ENCODE assay signal across 16 cellular contexts in the genomic region with DNA sequence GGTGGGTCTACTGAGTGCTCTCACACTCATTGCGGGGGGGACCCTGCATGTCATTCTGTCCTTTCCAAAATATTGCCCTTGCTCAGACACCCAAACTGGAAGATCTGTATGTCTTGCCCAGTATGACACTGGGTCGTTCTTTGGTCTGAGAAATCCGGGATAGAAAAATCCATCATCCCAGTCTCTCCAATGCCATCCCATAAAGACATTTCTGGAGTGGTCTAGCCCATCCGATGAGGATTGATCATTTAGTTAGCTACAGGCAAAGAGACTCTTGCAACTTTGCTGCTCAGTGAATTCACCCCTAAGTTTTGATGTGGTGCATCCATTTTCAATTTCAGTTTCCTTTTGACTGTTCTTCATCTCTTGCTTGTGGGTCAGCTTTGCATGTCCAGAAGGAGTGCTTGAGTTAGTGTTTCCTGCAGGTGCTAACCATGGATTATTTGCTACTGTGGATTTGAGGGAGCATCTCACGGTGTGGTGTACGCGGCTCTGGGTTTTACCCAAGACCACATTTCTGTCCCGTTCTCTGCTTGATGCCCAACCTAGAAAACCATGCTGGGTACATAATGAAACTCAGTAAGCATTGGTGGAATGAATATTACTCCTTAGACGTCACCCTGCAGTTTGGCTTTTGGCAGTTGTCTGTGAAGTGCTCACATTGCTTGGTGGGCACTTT.
A peak's percentile ranks its signal among the peaks of the same experiment; 100 is the strongest.
DNase-seq lines count a peak whose midpoint lies in the region; ATAC-seq and TF ChIP-seq lines count a peak whose summit lies in the region.
"Had no signal": no experiment of that assay in that cellular context is flagged by ENCODE, and none has a peak within 500 bp of the region (broad histone marks: within the 10 kb centered on the region; RNA-seq: fewer than 3 reads in every experiment).

No MANE protein-coding gene starts in this region.

- H3K9me3 Mint-ChIP-seq in activated CD4-positive, alpha-beta T cell treated with anti-CD3 and anti-CD28 coated beads, Interleukin-2, amount 10 ng/mL, durations not matched to agents 24 days and 14 days: no peaks in the 10 kb centered on the region
- H3K9me3 Mint-ChIP-seq in activated CD8-positive, alpha-beta T cell treated with anti-CD3 and anti-CD28 coated beads, Interleukin-2, amount 10 ng/mL, durations not matched to agents 7 days and 5 days (ENCODE audit: insufficient read depth): no peaks in the 10 kb centered on the region
- H3K9me3 Mint-ChIP-seq in CD8-positive, alpha-beta memory T cell: peaks cover 0 to 2% (median 0%) of the 10 kb centered on the region in 5 donors

- H3K27ac ChIP-seq in gastrocnemius medialis (no peak overlapping the region), SK-N-SH (ENCODE audit: low read depth in 2 of 2, low read length in 1 of 2) (no peak overlapping the region)
- H3K27ac ChIP-seq in CD8-positive, alpha-beta memory T cell (ENCODE audit: low read depth, low read length): no peak overlapping the region
- H3K27ac ChIP-seq: SJSA1 had no signal

- no peak for TF ChIP-seq EP300 in SK-N-SH (IDR thresholded peaks at IDR 0.05; ENCODE audit: borderline replicate concordance in 1 of 2, low read depth in 1 of 2, low read length in 1 of 2)

- peak; percentile 67 for DNase-seq in activated CD4-positive, alpha-beta T cell treated with anti-CD3 and anti-CD28 coated beads, Interleukin-2, amount 10 ng/mL, durations not matched to agents 24 days and 14 days
- DNase-seq in activated CD4-positive, alpha-beta T cell treated with anti-CD3 and anti-CD28 coated beads, Interleukin-2, amount 50 U/mL, for 1 hour: no peak
- no peak for DNase-seq in activated CD8-positive, alpha-beta T cell treated with anti-CD3 and anti-CD28 coated beads, Interleukin-2, amount 10 ng/mL, durations not matched to agents 7 days and 5 days
- DNase-seq in gastrocnemius medialis (no peak), SK-N-SH (no peak)
- no peak for DNase-seq in CD8-positive, alpha-beta memory T cell
- DNase-seq: 8988T; activated CD8-positive, alpha-beta memory T cell treated with anti-CD3 and anti-CD28 coated beads for 24 hours; DMS153; islet precursor cell; naive thymus-derived CD8-positive, alpha-beta T cell; NCI-H345 had no signal

- H4K20me1 ChIP-seq in SK-N-SH (ENCODE audit: insufficient read depth): no peaks in the 10 kb centered on the region

- H3K9me3 ChIP-seq in gastrocnemius medialis (no peaks in the 10 kb centered on the region), SK-N-SH (no peaks in the 10 kb centered on the region)
- no peaks in the 10 kb centered on the region for H3K9me3 ChIP-seq in CD8-positive, alpha-beta memory T cell (ENCODE audit: low read length)

- H3K9ac ChIP-seq in SK-N-SH: no peak overlapping the region

- no peak for TF ChIP-seq CTCF in gastrocnemius medialis (IDR thresholded peaks at IDR 0.05 in 4 of 5, conservative IDR thresholded peaks at IDR 0.05 in 1 of 5)
- TF ChIP-seq CTCF in SK-N-SH (IDR thresholded peaks at IDR 0.05): no peak

- peak; percentile 91 for ATAC-seq in GM21447 (IDR thresholded peaks at IDR 0.05; ENCODE audit: unreplicated experiment)
- peak; percentile 84 for ATAC-seq in HG03066 (IDR thresholded peaks at IDR 0.05; ENCODE audit: low read depth, unreplicated experiment)
- ATAC-seq in activated CD8-positive, alpha-beta T cell treated with anti-CD3 and anti-CD28 coated beads, Interleukin-2, amount 10 ng/mL, durations not matched to agents 7 days and 5 days: peak; percentile 58
- no peak for ATAC-seq in gastrocnemius medialis
- ATAC-seq: esophagus mucosa; naive thymus-derived CD8-positive, alpha-beta T cell had no signal

- H3K4me1 ChIP-seq in gastrocnemius medialis (peaks cover 16 to 18% of the 10 kb centered on the region in 2 donors), SK-N-SH (ENCODE audit: control insufficient read depth in 1 of 2, insufficient read depth in 2 of 2, low read depth in 1 of 2, low read length in 1 of 2) (no peaks in the 10 kb centered on the region)
- H3K4me1 ChIP-seq in CD8-positive, alpha-beta memory T cell (ENCODE audit: insufficient read depth, low read length): no peaks in the 10 kb centered on the region
- H3K4me1 ChIP-seq: SJSA1 had no signal

- no peaks in the 10 kb centered on the region for H3K79me2 ChIP-seq in SK-N-SH (ENCODE audit: insufficient read depth)

- CTCF ChIA-PET in activated CD8-positive, alpha-beta T cell treated with anti-CD3 and anti-CD28 coated beads, Interleukin-2, amount 10 ng/mL, durations not matched to agents 7 days and 5 days (lab: Charles Lee): no interaction called here
- CTCF ChIA-PET in SK-N-SH (lab: Yijun Ruan, JAX): interaction anchor here (0.9 to 1.1 kb wide), 2 partner anchors 169 to 1596 kb away, joined by 3 read pairs; no protein-coding TSS in a partner anchor
- CTCF ChIA-PET in CD8-positive, alpha-beta memory T cell (lab: Charles Lee): no interaction called here

- no peak overlapping the region for H3K27ac Mint-ChIP-seq in activated CD4-positive, alpha-beta T cell treated with anti-CD3 and anti-CD28 coated beads, Interleukin-2, amount 10 ng/mL, durations not matched to agents 24 days and 14 days
- no peak overlapping the region for H3K27ac Mint-ChIP-seq in activated CD8-positive, alpha-beta T cell treated with anti-CD3 and anti-CD28 coated beads, Interleukin-2, amount 10 ng/mL, durations not matched to agents 7 days and 5 days
- H3K27ac Mint-ChIP-seq in CD8-positive, alpha-beta memory T cell: no peak overlapping the region
- H3K27ac Mint-ChIP-seq: naive thymus-derived CD8-positive, alpha-beta T cell had no signal

- H3K9me2 ChIP-seq in SK-N-SH: no peaks in the 10 kb centered on the region

- no peak overlapping the region for H3K4me3 ChIP-seq in gastrocnemius medialis
- H3K4me3 ChIP-seq in SK-N-SH (ENCODE audit: low read depth in 2 of 2, low read length in 1 of 2): no peak overlapping the region
- H3K4me3 ChIP-seq in CD8-positive, alpha-beta memory T cell (ENCODE audit: low read length): no peak overlapping the region
- H3K4me3 ChIP-seq: SJSA1 had no signal

- in situ Hi-C loops in gastrocnemius medialis (cut with MboI; ENCODE audit: low sequenced_read_pairs in 4 of 4): no loop called here

- no peak overlapping the region for H2AFZ ChIP-seq in SK-N-SH (ENCODE audit: low read depth)

- POLR2A ChIA-PET in activated CD8-positive, alpha-beta T cell treated with anti-CD3 and anti-CD28 coated beads, Interleukin-2, amount 10 ng/mL, durations not matched to agents 7 days and 5 days (lab: Charles Lee): no interaction called here
- POLR2A ChIA-PET in SK-N-SH (lab: Yijun Ruan, JAX): no interaction called here
- POLR2A ChIA-PET in CD8-positive, alpha-beta memory T cell (lab: Charles Lee): no interaction called here

- H3K4me1 Mint-ChIP-seq in activated CD4-positive, alpha-beta T cell treated with anti-CD3 and anti-CD28 coated beads, Interleukin-2, amount 10 ng/mL, durations not matched to agents 24 days and 14 days: peaks cover 13% of the 10 kb centered on the region
- peaks cover 18% of the 10 kb centered on the region for H3K4me1 Mint-ChIP-seq in activated CD8-positive, alpha-beta T cell treated with anti-CD3 and anti-CD28 coated beads, Interleukin-2, amount 10 ng/mL, durations not matched to agents 7 days and 5 days (ENCODE audit: low read depth)
- H3K4me1 Mint-ChIP-seq in CD8-positive, alpha-beta memory T cell: peaks cover 0 to 10% (median 9%) of the 10 kb centered on the region in 3 donors
- H3K4me1 Mint-ChIP-seq: naive thymus-derived CD8-positive, alpha-beta T cell had no signal

- intact Hi-C loops in activated CD4-positive, alpha-beta T cell treated with anti-CD3 and anti-CD28 coated beads, Interleukin-2, amount 10 ng/mL, durations not matched to agents 24 days and 14 days (cut with micrococcal nuclease): no loop called here
- intact Hi-C loops in gastrocnemius medialis (cut with DNase I; ENCODE audit: low total_unique reads): no loop called here

- TF ChIP-seq RAD21 in SK-N-SH (IDR thresholded peaks at IDR 0.05; ENCODE audit: low read length): no peak

- H3K27me3 Mint-ChIP-seq in activated CD4-positive, alpha-beta T cell treated with anti-CD3 and anti-CD28 coated beads, Interleukin-2, amount 10 ng/mL, durations not matched to agents 24 days and 14 days: peaks cover 15% of the 10 kb centered on the region
- no peaks in the 10 kb centered on the region for H3K27me3 Mint-ChIP-seq in activated CD8-positive, alpha-beta T cell treated with anti-CD3 and anti-CD28 coated beads, Interleukin-2, amount 10 ng/mL, durations not matched to agents 7 days and 5 days (ENCODE audit: low read depth)
- H3K27me3 Mint-ChIP-seq in CD8-positive, alpha-beta memory T cell: peaks cover 12 to 17% of the 10 kb centered on the region in 2 donors

- no peaks in the 10 kb centered on the region for H3K27me3 ChIP-seq in gastrocnemius medialis
- H3K27me3 ChIP-seq in SK-N-SH (ENCODE audit: insufficient read depth): no peaks in the 10 kb centered on the region
- H3K27me3 ChIP-seq in CD8-positive, alpha-beta memory T cell (ENCODE audit: insufficient read depth, low read length, poor library complexity, severe bottlenecking): no peaks in the 10 kb centered on the region
- H3K27me3 ChIP-seq: SJSA1 had no signal

- no peak overlapping the region for H3K4me2 ChIP-seq in SK-N-SH

- H3K4me3 Mint-ChIP-seq in activated CD4-positive, alpha-beta T cell treated with anti-CD3 and anti-CD28 coated beads, Interleukin-2, amount 10 ng/mL, durations not matched to agents 24 days and 14 days: peak overlapping the region; percentile 29
- H3K4me3 Mint-ChIP-seq in activated CD8-positive, alpha-beta T cell treated with anti-CD3 and anti-CD28 coated beads, Interleukin-2, amount 10 ng/mL, durations not matched to agents 7 days and 5 days: no peak overlapping the region
- H3K4me3 Mint-ChIP-seq in CD8-positive, alpha-beta memory T cell: peak overlapping the region in 2 of 7 donors; percentile 4 to 49
- H3K4me3 Mint-ChIP-seq: naive thymus-derived CD8-positive, alpha-beta T cell had no signal

- no peaks in the 10 kb centered on the region for H3K36me3 ChIP-seq in gastrocnemius medialis
- H3K36me3 ChIP-seq in SK-N-SH (replicated peaks in 1 of 2; ENCODE audit: control insufficient read depth in 1 of 2, insufficient read depth in 2 of 2, low read length in 1 of 2): no peaks in the 10 kb centered on the region
- H3K36me3 ChIP-seq in CD8-positive, alpha-beta memory T cell (ENCODE audit: insufficient read depth, low read length): no peaks in the 10 kb centered on the region
- H3K36me3 ChIP-seq: SJSA1 had no signal

- no peaks in the 10 kb centered on the region for H3F3A ChIP-seq in SK-N-SH (replicated peaks; ENCODE audit: insufficient read depth)

- H3K36me3 Mint-ChIP-seq in activated CD4-positive, alpha-beta T cell treated with anti-CD3 and anti-CD28 coated beads, Interleukin-2, amount 10 ng/mL, durations not matched to agents 24 days and 14 days (ENCODE audit: low read depth): no peaks in the 10 kb centered on the region
- no peaks in the 10 kb centered on the region for H3K36me3 Mint-ChIP-seq in activated CD8-positive, alpha-beta T cell treated with anti-CD3 and anti-CD28 coated beads, Interleukin-2, amount 10 ng/mL, durations not matched to agents 7 days and 5 days (ENCODE audit: low read depth)
- no peaks in the 10 kb centered on the region for H3K36me3 Mint-ChIP-seq in CD8-positive, alpha-beta memory T cell
- H3K36me3 Mint-ChIP-seq: naive thymus-derived CD8-positive, alpha-beta T cell had no signal

- no peak for TF ChIP-seq POLR2A in gastrocnemius medialis (IDR thresholded peaks at IDR 0.05)

- 48% methylated on average over 8 of the region's 9 CpGs for WGBS in SK-N-SH (ENCODE audit: low lambda C conversion rate)

TF ChIP-seq in SK-N-SH, 30 proteins besides CTCF, POLR2A, EP300 and RAD21 (continues in another document):
- TF ChIP-seq NRF1 (IDR thresholded peaks at IDR 0.05; ENCODE audit: low read depth, low read length): no peak

Comparison
In these comparisons a context has a peak if more than half of its experiments do, and no peak if none do; other contexts are left out.
1. ATAC-seq: peak in GM21447 (single experiment), HG03066 (single experiment) and activated CD8-positive, alpha-beta T cell treated with anti-CD3 and anti-CD28 coated beads, Interleukin-2, amount 10 ng/mL, durations not matched to agents 7 days and 5 days (single experiment); none in gastrocnemius medialis (0 of 2).